15 cellular contexts compared by ENCODE assay signal in genomic region chr2:223058952-223059716, GRCh38. TPM values are rescaled to one million over a fixed set of nuclear protein-coding genes. Genes with fewer than 3 reads are reported as not detected.
DNase-seq lines count a peak whose midpoint lies in the region; ATAC-seq and TF ChIP-seq lines count a peak whose summit lies in the region.
"Had no signal": no experiment of that assay in that cellular context is flagged by ENCODE, and none has a peak within 500 bp of the region (broad histone marks: within the 10 kb centered on the region; RNA-seq: fewer than 3 reads in every experiment).

No MANE protein-coding gene starts in this region.

- no peak overlapping the region for H2AK5ac ChIP-seq in mesenchymal stem cell (ENCODE audit: low read length, severe bottlenecking)

- H3K4me3 ChIP-seq in astrocyte of the spinal cord (ENCODE audit: low read depth, low read length) = no peak overlapping the region
- no peak overlapping the region for H3K4me3 ChIP-seq in mesenchymal stem cell (ENCODE audit: insufficient read depth in 1 of 2, low read depth in 1 of 2, low read length in 2 of 2)
- H3K4me3 ChIP-seq: left ventricle myocardium inferior, neural progenitor cell, testis had no signal

- no peaks in the 10 kb centered on the region for H3K36me3 ChIP-seq in mesenchymal stem cell (ENCODE audit: control insufficient read depth in 1 of 2, insufficient read depth in 2 of 2, low read depth in 1 of 2, low read length in 2 of 2)
- H3K36me3 ChIP-seq: left ventricle myocardium inferior, neural progenitor cell had no signal

- no peak overlapping the region for H2BK12ac ChIP-seq in mesenchymal stem cell (ENCODE audit: low read length in 2 of 2)

- no peak overlapping the region for H3K14ac ChIP-seq in mesenchymal stem cell (ENCODE audit: low read length in 2 of 2)

- H3K18ac ChIP-seq in mesenchymal stem cell (ENCODE audit: low read depth in 1 of 2, low read length in 2 of 2) = peak overlapping the region in 1 of 2 experiments; percentile 62

- H2BK120ac ChIP-seq in mesenchymal stem cell (ENCODE audit: low read depth, low read length) = peak overlapping the region; percentile 54

- no peak for TF ChIP-seq CTCF in astrocyte of the spinal cord (IDR thresholded peaks at IDR 0.05; ENCODE audit: low read depth, low read length)

- H3K9me3 ChIP-seq in mesenchymal stem cell (ENCODE audit: control insufficient read depth, low read length) = no peaks in the 10 kb centered on the region
- H3K9me3 ChIP-seq: left ventricle myocardium inferior, testis had no signal

- H3K23ac ChIP-seq in mesenchymal stem cell (ENCODE audit: low read length in 2 of 2) = no peak overlapping the region

- H3K4me2 ChIP-seq in mesenchymal stem cell (ENCODE audit: low read length, poor library complexity, severe bottlenecking) = no peak overlapping the region
- H3K4me2 ChIP-seq: neural progenitor cell had no signal

- no peak overlapping the region for H3K4ac ChIP-seq in mesenchymal stem cell (ENCODE audit: low read depth in 1 of 2, low read length in 2 of 2)

- peaks cover 0 to 4% of the 10 kb centered on the region in 2 experiments for H3K27me3 ChIP-seq in mesenchymal stem cell (ENCODE audit: control insufficient read depth in 1 of 2, insufficient read depth in 1 of 2, low read length in 2 of 2)
- H3K27me3 ChIP-seq: neural progenitor cell, testis had no signal

- ATAC-seq in HG02623 (IDR thresholded peaks at IDR 0.05; ENCODE audit: unreplicated experiment) (no peak), left lobe of liver (no peak), GM18870 (IDR thresholded peaks at IDR 0.05; ENCODE audit: unreplicated experiment) (no peak), HG03097 (IDR thresholded peaks at IDR 0.05; ENCODE audit: low FRiP score, unreplicated experiment) (no peak)
- ATAC-seq: Right ventricle myocardium inferior had no signal

- no peak overlapping the region for H3K27ac ChIP-seq in mesenchymal stem cell (ENCODE audit: low read length, poor library complexity, severe bottlenecking)
- H3K27ac ChIP-seq: left ventricle myocardium inferior, neural progenitor cell, testis had no signal

- H3K79me1 ChIP-seq in mesenchymal stem cell (replicated peaks; ENCODE audit: low read length, poor library complexity, severe bottlenecking) = no peaks in the 10 kb centered on the region

- no peak overlapping the region for H2BK15ac ChIP-seq in mesenchymal stem cell (ENCODE audit: low read depth, poor library complexity, severe bottlenecking)

- H3K9ac ChIP-seq in mesenchymal stem cell (ENCODE audit: low read length) = no peak overlapping the region
- H3K9ac ChIP-seq: neural progenitor cell had no signal

- DNase-seq in DMS53 treated with DMSO at 0.1 percent for 48 hours (lab: John Stamatoyannopoulos, UW; ENCODE audit: unreplicated experiment) (peak; percentile 88), NCI-H1694 (lab: John Stamatoyannopoulos, UW) (peak; percentile 11), astrocyte of the spinal cord (ENCODE audit: low read depth, low spot score) (peak; percentile 60), mesenchymal stem cell (peak; percentile 65), left lobe of liver (ENCODE audit: low spot score) (no peak)
- DNase-seq: CD4-positive, alpha-beta T cell; effector CD8-positive, alpha-beta T cell; left ventricle myocardium inferior; NCI-H446; testis had no signal

- peaks cover 5% of the 10 kb centered on the region for H3K4me1 ChIP-seq in mesenchymal stem cell (ENCODE audit: control insufficient read depth, insufficient read depth, low read depth, low read length)
- H3K4me1 ChIP-seq: neural progenitor cell had no signal

- 0% methylated on average over 1 of the region's 2 CpGs for WGBS in mesenchymal stem cell

- H4K91ac ChIP-seq in mesenchymal stem cell (ENCODE audit: low read length) = no peak overlapping the region

- no peak overlapping the region for H2BK5ac ChIP-seq in mesenchymal stem cell (ENCODE audit: low read depth, low read length, poor library complexity, severe bottlenecking)

- no peak overlapping the region for H4K8ac ChIP-seq in mesenchymal stem cell (ENCODE audit: low read length)

- in situ Hi-C loops in astrocyte of the spinal cord (cut with HindIII; ENCODE audit: low sequenced_read_pairs) = no loop called here

- H2AFZ ChIP-seq in mesenchymal stem cell (ENCODE audit: low read depth, low read length) = no peak overlapping the region
- H2AFZ ChIP-seq: neural progenitor cell had no signal

RNA-seq across cellular contexts. Expression of gene KCNE4, which starts 7.1 kb away (rescaled TPM):
- polyA plus RNA-seq in mesenchymal stem cell (2013, experiment 1 of 2) = 46.9 TPM
- polyA plus RNA-seq in mesenchymal stem cell (2013, experiment 2 of 2) = 47.3 TPM
- 1.2 TPM for total RNA-seq in left lobe of liver
- total RNA-seq: CD4-positive, alpha-beta T cell had no signal
